26 cellular contexts compared by ENCODE assay signal in the genomic region with DNA sequence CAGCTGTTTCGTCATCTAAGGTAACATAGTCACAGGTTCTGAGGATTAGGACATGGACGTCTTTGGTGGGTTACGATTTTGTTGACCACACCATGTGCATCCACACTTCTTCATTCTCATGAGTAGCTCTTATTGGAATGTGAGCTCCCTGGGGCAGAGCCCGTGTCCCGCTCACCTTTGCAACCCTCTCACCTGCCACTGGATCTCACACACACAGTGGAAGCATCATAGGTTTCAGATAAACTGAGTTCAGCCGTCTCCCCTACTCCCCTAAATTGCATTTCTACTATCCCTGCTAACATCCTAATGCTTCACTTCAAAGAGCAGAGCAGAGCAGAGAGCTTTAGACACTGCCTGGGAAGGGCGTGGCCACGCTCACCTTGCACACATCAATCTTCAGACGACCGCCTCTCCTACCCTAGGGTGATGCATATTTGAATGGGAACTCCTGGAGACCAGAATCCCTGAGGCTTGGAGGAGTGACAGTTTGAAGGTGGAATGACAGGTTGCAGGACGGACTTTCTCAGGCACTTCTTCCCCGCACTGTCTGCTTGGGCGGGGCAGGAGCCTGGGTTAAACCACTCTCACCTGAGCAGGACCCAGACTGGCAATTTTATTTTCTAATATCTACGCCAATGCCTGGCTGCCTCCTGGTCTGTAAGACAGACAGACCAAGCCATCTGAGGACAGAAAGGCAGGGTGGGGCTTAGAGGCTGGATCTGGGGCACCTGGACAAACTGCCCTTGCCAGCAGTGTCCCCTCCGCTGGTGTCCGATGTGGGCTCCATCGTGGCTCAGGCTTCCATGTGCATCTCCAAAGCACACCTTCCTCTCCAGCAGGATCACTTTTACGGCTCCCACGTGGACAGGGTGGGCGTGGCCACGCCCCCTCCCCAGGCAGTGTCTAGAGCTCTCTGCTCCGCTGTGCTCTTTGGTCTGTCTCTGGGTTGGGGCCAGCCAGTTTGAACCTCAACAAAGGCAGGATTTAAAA.
A peak's percentile ranks its signal among the peaks of the same experiment; 100 is the strongest.
DNase-seq lines count a peak whose midpoint lies in the region; ATAC-seq and TF ChIP-seq lines count a peak whose summit lies in the region.
"Had no signal": no experiment of that assay in that cellular context is flagged by ENCODE, and none has a peak within 500 bp of the region (broad histone marks: within the 10 kb centered on the region; RNA-seq: fewer than 3 reads in every experiment).

No MANE protein-coding gene starts in this region.

- H3K4me1 Mint-ChIP-seq in GM23338 (peaks cover 59% of the 10 kb centered on the region), mesothelial cell of epicardium (peaks cover 63% of the 10 kb centered on the region)
- H3K4me1 Mint-ChIP-seq in activated T-helper 2 cell treated with anti-CD3 and anti-CD28 coated beads, Interferon-gamma antibody, Interleukin-2, Interleukin-4, amounts not matched to agents 10 μg/mL and 5 μg/mL and 100 μg/mL, durations not matched to agents 14 hours and 24 hours and 36 hours (ENCODE audit: low read depth): no peaks in the 10 kb centered on the region
- H3K4me1 Mint-ChIP-seq: activated naive CD4-positive, alpha-beta T cell treated with anti-CD3 and anti-CD28 coated beads, Interleukin-2, amount 10 ng/mL, durations not matched to agents 7 days and 5 days; T-cell had no signal

- DNase-seq in GM23338 (ENCODE audit: low spot score) (no peak), NCI-H526 (lab: John Stamatoyannopoulos, UW) (peak; percentile 39 to 73), foreskin keratinocyte (peak in 1 of 2 donors; percentile 37), mesothelial cell of epicardium (ENCODE audit: low spot score in 2 of 2, unreplicated experiment in 2 of 2) (peak in 1 of 2 experiments; percentile 21), DMS153 (lab: John Stamatoyannopoulos, UW) (no peak)
- no peak for DNase-seq in activated T-helper 2 cell treated with anti-CD3 and anti-CD28 coated beads, Interferon-gamma antibody, Interleukin-2, Interleukin-4, amounts not matched to agents 10 μg/mL and 5 μg/mL and 100 μg/mL, durations not matched to agents 14 hours and 24 hours and 36 hours (ENCODE audit: low spot score)
- DNase-seq: activated CD4-positive, alpha-beta T cell treated with anti-CD3 and anti-CD28 coated beads for 4 hours; activated naive CD4-positive, alpha-beta T cell treated with anti-CD3 and anti-CD28 coated beads, Interleukin-2, amount 10 ng/mL, durations not matched to agents 7 days and 5 days; activated T-cell treated with anti-CD3 and anti-CD28 coated beads, Interleukin-2, amount 50 U/mL, for 72 hours; anterior cingulate cortex; caudate nucleus; CD4-positive, alpha-beta T cell; dorsolateral prefrontal cortex; foreskin fibroblast; HFFc6; NCI-H1105; NCI-H2029 treated with DMSO at 0.1 percent for 48 hours; NCI-H510A; OCI-M1; Right ventricle myocardium superior; stimulated activated CD4-positive, alpha-beta T cell treated with anti-CD3 and anti-CD28 coated beads, Interleukin-12 subunit alpha, Interleukin-12 subunit beta, amount 100 ng/mL, for 4 hours; stimulated activated CD4-positive, alpha-beta T cell treated with anti-CD3 and anti-CD28 coated beads, Interleukin-4, amount 100 ng/mL, for 4 hours; stimulated activated naive CD8-positive, alpha-beta T cell treated with anti-CD3 and anti-CD28 coated beads, Interleukin-15, Interleukin-2, amounts not matched to agents 100 U/mL and 50 U/mL, for 24 hours; T-cell had no signal

- 0 out of 3 replicates have a peak overlapping the region, but pooled peaks have one; percentile 6 for H3K4me3 Mint-ChIP-seq in GM23338
- H3K4me3 Mint-ChIP-seq in mesothelial cell of epicardium: peak overlapping the region; percentile 24
- no peak overlapping the region for H3K4me3 Mint-ChIP-seq in activated T-helper 2 cell treated with anti-CD3 and anti-CD28 coated beads, Interferon-gamma antibody, Interleukin-2, Interleukin-4, amounts not matched to agents 10 μg/mL and 5 μg/mL and 100 μg/mL, durations not matched to agents 14 hours and 24 hours and 36 hours (ENCODE audit: low read depth)
- H3K4me3 Mint-ChIP-seq: activated naive CD4-positive, alpha-beta T cell treated with anti-CD3 and anti-CD28 coated beads, Interleukin-2, amount 10 ng/mL, durations not matched to agents 7 days and 5 days; activated T-cell treated with anti-CD3 and anti-CD28 coated beads, Interleukin-2, amount 50 U/mL, for 72 hours; CD4-positive, alpha-beta T cell; HFFc6; T-cell had no signal

- peak; percentile 45 for ATAC-seq in GM23338
- peak; percentile 50 for ATAC-seq in foreskin keratinocyte
- no peak for ATAC-seq in GM21447 (IDR thresholded peaks at IDR 0.05; ENCODE audit: unreplicated experiment)
- ATAC-seq: activated T-cell treated with anti-CD3 and anti-CD28 coated beads, Interleukin-2, amount 50 U/mL, for 72 hours; stimulated activated naive CD8-positive, alpha-beta T cell treated with anti-CD3 and anti-CD28 coated beads, Interleukin-15, Interleukin-2, amounts not matched to agents 100 U/mL and 50 U/mL, for 24 hours; T-cell had no signal

- H3K36me3 Mint-ChIP-seq in GM23338 (ENCODE audit: low read depth) (peaks cover 6% of the 10 kb centered on the region), mesothelial cell of epicardium (peaks cover 4% of the 10 kb centered on the region)
- H3K36me3 Mint-ChIP-seq in activated T-helper 2 cell treated with anti-CD3 and anti-CD28 coated beads, Interferon-gamma antibody, Interleukin-2, Interleukin-4, amounts not matched to agents 10 μg/mL and 5 μg/mL and 100 μg/mL, durations not matched to agents 14 hours and 24 hours and 36 hours (ENCODE audit: low read depth): no peaks in the 10 kb centered on the region
- H3K36me3 Mint-ChIP-seq: activated naive CD4-positive, alpha-beta T cell treated with anti-CD3 and anti-CD28 coated beads, Interleukin-2, amount 10 ng/mL, durations not matched to agents 7 days and 5 days; T-cell had no signal

- H3K9me3 Mint-ChIP-seq in GM23338: peaks cover 16% of the 10 kb centered on the region; the same call in 2 of the 3 replicates
- peaks cover 8% of the 10 kb centered on the region for H3K9me3 Mint-ChIP-seq in mesothelial cell of epicardium
- H3K9me3 Mint-ChIP-seq in activated T-helper 2 cell treated with anti-CD3 and anti-CD28 coated beads, Interferon-gamma antibody, Interleukin-2, Interleukin-4, amounts not matched to agents 10 μg/mL and 5 μg/mL and 100 μg/mL, durations not matched to agents 14 hours and 24 hours and 36 hours: no peaks in the 10 kb centered on the region
- H3K9me3 Mint-ChIP-seq: activated naive CD4-positive, alpha-beta T cell treated with anti-CD3 and anti-CD28 coated beads, Interleukin-2, amount 10 ng/mL, durations not matched to agents 7 days and 5 days; activated T-cell treated with anti-CD3 and anti-CD28 coated beads, Interleukin-2, amount 50 U/mL, for 72 hours; CD4-positive, alpha-beta T cell; HFFc6 had no signal

- no peak overlapping the region for H3K4me3 ChIP-seq in GM23338
- H3K4me3 ChIP-seq: dorsolateral prefrontal cortex, lung had no signal

- H3K4me2 ChIP-seq in GM23338: peak overlapping the region; percentile 34; the same call in 1 of the 2 replicates

- H3K27ac Mint-ChIP-seq in GM23338 (no peak overlapping the region), mesothelial cell of epicardium (peak overlapping the region; percentile 79)
- no peak overlapping the region for H3K27ac Mint-ChIP-seq in activated T-helper 2 cell treated with anti-CD3 and anti-CD28 coated beads, Interferon-gamma antibody, Interleukin-2, Interleukin-4, amounts not matched to agents 10 μg/mL and 5 μg/mL and 100 μg/mL, durations not matched to agents 14 hours and 24 hours and 36 hours
- H3K27ac Mint-ChIP-seq: activated naive CD4-positive, alpha-beta T cell treated with anti-CD3 and anti-CD28 coated beads, Interleukin-2, amount 10 ng/mL, durations not matched to agents 7 days and 5 days; activated T-cell treated with anti-CD3 and anti-CD28 coated beads, Interleukin-2, amount 50 U/mL, for 72 hours; CD4-positive, alpha-beta T cell; HFFc6; T-cell had no signal

- no peaks in the 10 kb centered on the region for H3K27me3 ChIP-seq in GM23338 (ENCODE audit: insufficient read depth)
- H3K27me3 ChIP-seq in foreskin keratinocyte: no peaks in the 10 kb centered on the region
- H3K27me3 ChIP-seq: dorsolateral prefrontal cortex had no signal

- intact Hi-C loops in activated T-helper 2 cell treated with anti-CD3 and anti-CD28 coated beads, Interferon-gamma antibody, Interleukin-2, Interleukin-4, amounts not matched to agents 10 μg/mL and 5 μg/mL and 100 μg/mL, durations not matched to agents 14 hours and 24 hours and 36 hours (cut with micrococcal nuclease): no loop called here

- no peak for TF ChIP-seq CTCF in GM23338 (conservative IDR thresholded peaks at IDR 0.05; ENCODE audit: low read depth in 2 of 2)
- TF ChIP-seq CTCF in foreskin keratinocyte (conservative IDR thresholded peaks at IDR 0.05): no peak
- no peak for TF ChIP-seq CTCF in mesothelial cell of epicardium (IDR thresholded peaks at IDR 0.05; ENCODE audit: unreplicated experiment)

- peak overlapping the region; percentile 91 for H2AFZ ChIP-seq in GM23338

- no peaks in the 10 kb centered on the region for H3K79me2 ChIP-seq in GM23338 (replicated peaks; ENCODE audit: insufficient read depth)

- no peaks in the 10 kb centered on the region for H3K36me3 ChIP-seq in GM23338 (ENCODE audit: insufficient read depth)

- no peaks in the 10 kb centered on the region for H3K9me2 ChIP-seq in GM23338 (ENCODE audit: insufficient read depth)

- H3K4me1 ChIP-seq in GM23338 (ENCODE audit: insufficient read depth) (peaks cover 36% of the 10 kb centered on the region), foreskin keratinocyte (no peaks in the 10 kb centered on the region)

- H3K27ac ChIP-seq in GM23338 (ENCODE audit: low read depth) (no peak overlapping the region), foreskin keratinocyte (no peak overlapping the region)
- H3K27ac ChIP-seq: dorsolateral prefrontal cortex had no signal

- no peaks in the 10 kb centered on the region for H3F3A ChIP-seq in GM23338 (replicated peaks; ENCODE audit: low read depth)

- peaks cover 16% of the 10 kb centered on the region for H3K27me3 Mint-ChIP-seq in GM23338 (ENCODE audit: insufficient read depth, low read depth, poor library complexity)
- no peaks in the 10 kb centered on the region for H3K27me3 Mint-ChIP-seq in mesothelial cell of epicardium (ENCODE audit: low read depth)
- no peaks in the 10 kb centered on the region for H3K27me3 Mint-ChIP-seq in activated T-helper 2 cell treated with anti-CD3 and anti-CD28 coated beads, Interferon-gamma antibody, Interleukin-2, Interleukin-4, amounts not matched to agents 10 μg/mL and 5 μg/mL and 100 μg/mL, durations not matched to agents 14 hours and 24 hours and 36 hours (ENCODE audit: low read depth)
- H3K27me3 Mint-ChIP-seq: T-cell had no signal

- no peaks in the 10 kb centered on the region for H4K20me1 ChIP-seq in GM23338 (replicated peaks; ENCODE audit: insufficient read depth)

TF ChIP-seq in GM23338, 12 proteins besides CTCF, POLR2A, EP300 and RAD21 (continues in another document):
- TF ChIP-seq ZNF114 (CRISPR knock-in tag; IDR thresholded peaks at IDR 0.05) (no peak), STAT1 (IDR thresholded peaks at IDR 0.05; ENCODE audit: unreplicated experiment) (no peak)

Comparison
In these comparisons a context has a peak if more than half of its experiments do, and no peak if none do; other contexts are left out.
1. DNase-seq: peak in NCI-H526 (2 of 2); none in GM23338 (single experiment), activated T-helper 2 cell treated with anti-CD3 and anti-CD28 coated beads, Interferon-gamma antibody, Interleukin-2, Interleukin-4, amounts not matched to agents 10 μg/mL and 5 μg/mL and 100 μg/mL, durations not matched to agents 14 hours and 24 hours and 36 hours (single experiment) and DMS153 (single experiment).